ENCODE assay signal across 11 cellular contexts in the genomic region with DNA sequence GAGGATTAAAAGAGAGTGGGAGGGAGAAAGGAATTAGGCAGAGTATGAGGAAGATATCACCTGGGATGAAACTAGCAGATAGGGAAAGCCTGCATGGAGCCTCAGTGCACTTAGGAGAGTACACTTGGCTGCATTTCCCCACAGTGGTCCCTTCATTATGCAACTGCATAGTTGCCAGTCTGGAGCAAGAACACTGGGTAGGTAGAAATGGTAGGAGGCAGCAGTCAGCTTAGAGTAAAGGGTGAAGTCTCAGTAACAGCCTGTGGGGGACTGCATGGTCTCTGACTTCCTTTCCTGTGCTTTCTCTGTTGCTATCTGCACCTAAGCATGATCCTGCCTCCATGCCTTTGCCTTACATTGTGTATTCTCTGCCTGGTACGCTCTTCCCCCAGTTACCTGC. TPM values are rescaled to one million over a fixed set of nuclear protein-coding genes. Genes with fewer than 3 reads are reported as not detected.
DNase-seq lines count a peak whose midpoint lies in the region; ATAC-seq, FAIRE-seq and TF ChIP-seq lines count a peak whose summit lies in the region.
"Had no signal": no experiment of that assay in that cellular context is flagged by ENCODE, and none has a peak within 500 bp of the region (broad histone marks: within the 10 kb centered on the region; RNA-seq: fewer than 3 reads in every experiment).

No MANE protein-coding gene starts in this region.

- TF ChIP-seq POLR2A in Peyer's patch (IDR thresholded peaks at IDR 0.05) = no peak

- peaks cover 62 to 81% (median 75%) of the 10 kb centered on the region in 3 donors for H3K4me1 Mint-ChIP-seq in naive B cell

- H3K27me3 Mint-ChIP-seq in naive B cell = no peaks in the 10 kb centered on the region

- BruUV-seq in PC-9 (replicated peaks; lab: Mats Ljungman, UMichigan) = no TSS peak

- intact Hi-C loops in PC-9 (cut with micrococcal nuclease; ENCODE audit: unreplicated experiment) = no loop called here

- H3K27me3 ChIP-seq in PC-9 (ENCODE audit: insufficient read depth, low read depth) (no peaks in the 10 kb centered on the region), Peyer's patch (no peaks in the 10 kb centered on the region)
- H3K27me3 ChIP-seq: esophagus muscularis mucosa had no signal

- no peak overlapping the region for H3K4me2 ChIP-seq in PC-9

- H3K9me3 ChIP-seq in PC-9 (ENCODE audit: insufficient read depth, low read depth) (no peaks in the 10 kb centered on the region), Peyer's patch (no peaks in the 10 kb centered on the region)
- H3K9me3 ChIP-seq: esophagus muscularis mucosa had no signal

- CTCF ChIA-PET in PC-9 (lab: Charles Lee) = no interaction called here

- H3K36me3 Mint-ChIP-seq in naive B cell = no peaks in the 10 kb centered on the region

- ATAC-seq in GM21717 (IDR thresholded peaks at IDR 0.05; ENCODE audit: unreplicated experiment) (peak; percentile 46), naive B cell (ENCODE audit: low read depth in 2 of 2) (peak; percentile 40 to 44)

- no peaks in the 10 kb centered on the region for H4K20me1 ChIP-seq in PC-9 (ENCODE audit: insufficient read depth)

- H3K36me3 ChIP-seq in PC-9 (ENCODE audit: low read depth) (no peaks in the 10 kb centered on the region), Peyer's patch (no peaks in the 10 kb centered on the region)
- H3K36me3 ChIP-seq: esophagus muscularis mucosa had no signal

- H3K79me2 ChIP-seq in PC-9 (ENCODE audit: low read depth) = no peaks in the 10 kb centered on the region

- H3K27ac ChIP-seq in PC-9 = no peak overlapping the region
- no peak overlapping the region for H3K27ac ChIP-seq in Peyer's patch
- H3K27ac ChIP-seq: esophagus muscularis mucosa, HL-60 had no signal

- DNase-seq in NCI-H510A treated with DMSO at 0.1 percent for 48 hours (lab: John Stamatoyannopoulos, UW) = peak; percentile 58
- no peak for DNase-seq in NCI-H510A (lab: John Stamatoyannopoulos, UW)
- peak; percentile 9 for DNase-seq in NCI-H748 treated with DMSO at 0.1 percent for 48 hours (lab: John Stamatoyannopoulos, UW)
- no peak for DNase-seq in naive B cell
- no peak for DNase-seq in RCC 7860 (ENCODE audit: low spot score)
- DNase-seq in PC-9 = no peak
- DNase-seq in Peyer's patch = no peak
- DNase-seq: substantia nigra had no signal

- peak overlapping the region in 5 of 6 donors; percentile 11 to 78 (median 35) for H3K27ac Mint-ChIP-seq in naive B cell

- POLR2A ChIA-PET in PC-9 (lab: Charles Lee; ENCODE audit: unreplicated experiment) = no interaction called here

- H3K4me3 Mint-ChIP-seq in naive B cell = peak overlapping the region; percentile 4 to 84 (median 44)

- H2AFZ ChIP-seq in PC-9 = no peak overlapping the region

- H3K4me1 ChIP-seq in PC-9 (replicated peaks; ENCODE audit: insufficient read depth) (no peaks in the 10 kb centered on the region), Peyer's patch (peaks cover 0 to 19% (median 10%) of the 10 kb centered on the region in 4 donors)

- TF ChIP-seq CTCF in PC-9 (conservative IDR thresholded peaks at IDR 0.05) (no peak), Peyer's patch (IDR thresholded peaks at IDR 0.05) (no peak)

- no peaks in the 10 kb centered on the region for H3K9me2 ChIP-seq in PC-9 (ENCODE audit: insufficient read depth)

- FAIRE-seq in RCC 7860 (lab: Jason Lieb, UNC) = no peak

- H3K4me3 ChIP-seq in PC-9 (no peak overlapping the region), Peyer's patch (no peak overlapping the region)
- H3K4me3 ChIP-seq: esophagus muscularis mucosa had no signal

- H3F3A ChIP-seq in PC-9 (ENCODE audit: insufficient read depth, low read depth) = no peaks in the 10 kb centered on the region

- H3K9me3 Mint-ChIP-seq in naive B cell = no peaks in the 10 kb centered on the region

RNA-seq across cellular contexts. Expression of a gene that starts 14.0 kb away (rescaled TPM):
- 100 to 1,000 TPM in 4 of 6 donors, 10 to 100 TPM in 2; 87.8 to 137 (median 112) TPM for polyA plus RNA-seq in naive B cell (ENCODE audit: low read depth in 6 of 6)
- 20.4 and 27.7 TPM in 2 replicates for total RNA-seq in PC-9 (2021)
- total RNA-seq in Peyer's patch = 10 to 100 TPM; 45.4 to 68.1 (median 49.8) TPM

Comparison
In these comparisons a context has a peak if more than half of its experiments do, and no peak if none do; other contexts are left out.
1. DNase-seq: peak in NCI-H510A treated with DMSO at 0.1 percent for 48 hours (single experiment) and NCI-H748 treated with DMSO at 0.1 percent for 48 hours (single experiment); none in NCI-H510A (single experiment), naive B cell (single experiment), RCC 7860 (single experiment), PC-9 (0 of 2) and Peyer's patch (0 of 3).